8 cellular contexts compared by ENCODE assay signal in the genomic region with DNA sequence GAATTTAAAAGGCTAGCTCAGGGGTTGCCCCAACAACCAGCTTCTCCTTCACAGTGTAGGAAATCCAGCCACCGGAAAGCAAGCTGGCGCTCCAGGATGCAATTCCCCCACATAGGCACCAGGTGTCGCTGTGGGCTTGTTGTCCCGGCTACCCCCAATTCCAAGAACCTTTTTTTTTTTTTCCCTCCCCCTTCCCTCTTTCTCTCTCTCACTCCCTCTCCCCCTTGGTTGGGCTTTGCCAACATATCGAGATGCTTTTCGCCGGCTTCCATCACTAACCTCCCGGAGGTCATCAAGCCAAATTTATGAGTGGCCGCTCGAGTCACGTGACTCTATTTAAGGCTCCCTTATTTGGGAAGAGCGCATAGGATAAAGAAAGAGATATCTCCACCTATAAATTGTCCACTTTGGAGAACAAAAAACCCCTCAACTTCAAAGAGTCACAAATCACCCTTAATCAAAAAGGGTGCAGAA. TPM values are rescaled to one million over a fixed set of nuclear protein-coding genes. Genes with fewer than 3 reads are reported as not detected.
A peak's percentile ranks its signal among the peaks of the same experiment; 100 is the strongest.
DNase-seq lines count a peak whose midpoint lies in the region; ATAC-seq and TF ChIP-seq lines count a peak whose summit lies in the region.

Gene HOXC5 (plus strand): TSS at position 424 of the 474 bp plus-strand sequence. CDS start 73 bp downstream, outside the sequence.

- intact Hi-C loops in left ventricle myocardium inferior (cut with micrococcal nuclease) (no loop called here), sigmoid colon (cut with DNase I) (loop anchor here (1.0 to 5.0 kb wide), 2 partner anchors 95 to 159 kb away; no protein-coding TSS in a partner anchor)

- H3K27ac Mint-ChIP-seq in activated naive CD8-positive, alpha-beta T cell: no peak within 1 kb of the TSS

- H3K27ac ChIP-seq in left ventricle myocardium inferior (replicated peaks) (no peak within 1 kb of the TSS), sigmoid colon (peak within 1 kb of the TSS in 3 of 4 donors; percentile 33 to 65 (median 44))

- WGBS in sigmoid colon, 2 donors: 4 to 14% methylated on average over 12 of the region's 12 CpGs

- TF ChIP-seq CTCF in left ventricle myocardium inferior (IDR thresholded peaks at IDR 0.05; ENCODE audit: borderline replicate concordance) (peak; percentile 79), sigmoid colon (IDR thresholded peaks at IDR 0.05) (peak; percentile 78 to 97 (median 88))

- peaks cover 100% of the 10 kb centered on the region for H3K27me3 ChIP-seq in left ventricle myocardium inferior (ENCODE audit: low read depth)
- peaks cover 54 to 100% (median 96%) of the 10 kb centered on the region in 3 donors for H3K27me3 ChIP-seq in sigmoid colon

- H3K9me3 ChIP-seq in left ventricle myocardium inferior (replicated peaks) (peaks cover 4% of the 10 kb centered on the region), sigmoid colon (no peaks in the 10 kb centered on the region)

- H3K4me3 ChIP-seq in left ventricle myocardium inferior (peak within 1 kb of the TSS; percentile 50), sigmoid colon (peak within 1 kb of the TSS; percentile 7 to 49 (median 32))

- in situ Hi-C loops in SK-MEL-5 (cut with HindIII; ENCODE audit: low pct_unique_long_range_greater_than_20kb, low sequenced_read_pairs): no loop called here

- no peaks in the 10 kb centered on the region for H3K9me3 Mint-ChIP-seq in activated naive CD8-positive, alpha-beta T cell (ENCODE audit: low read depth)

- H3K4me3 Mint-ChIP-seq in activated naive CD8-positive, alpha-beta T cell: peak within 1 kb of the TSS; percentile 78

- ATAC-seq in HG03571 (IDR thresholded peaks at IDR 0.05; ENCODE audit: unreplicated experiment) (no peak), HG02623 (IDR thresholded peaks at IDR 0.05; ENCODE audit: unreplicated experiment) (no peak)

- TF ChIP-seq POLR2A in sigmoid colon (IDR thresholded peaks at IDR 0.05): no peak

- H3K36me3 ChIP-seq in left ventricle myocardium inferior (no peaks in the 10 kb centered on the region), sigmoid colon (no peaks in the 10 kb centered on the region)

- DNase-seq in DMS79 (lab: John Stamatoyannopoulos, UW) (peak; percentile 48), LHCN-M2 (ENCODE audit: low read depth) (peak; percentile 91), SK-MEL-5 (ENCODE audit: low read depth, low spot score) (peak; percentile 84), left ventricle myocardium inferior (peak; percentile 51), sigmoid colon (peak; percentile 87)

- H3K4me1 Mint-ChIP-seq in activated naive CD8-positive, alpha-beta T cell (ENCODE audit: low read depth): peaks cover 35% of the 10 kb centered on the region

- TF ChIP-seq EP300 in sigmoid colon (IDR thresholded peaks at IDR 0.05): no peak

- H3K36me3 Mint-ChIP-seq in activated naive CD8-positive, alpha-beta T cell: no peaks in the 10 kb centered on the region

- peaks cover 43% of the 10 kb centered on the region for H3K27me3 Mint-ChIP-seq in activated naive CD8-positive, alpha-beta T cell

- peaks cover 38% of the 10 kb centered on the region for H3K4me1 ChIP-seq in left ventricle myocardium inferior
- peaks cover 0 to 42% (median 34%) of the 10 kb centered on the region in 4 donors for H3K4me1 ChIP-seq in sigmoid colon

RNA-seq across cellular contexts. Expression of gene HOXC5, which starts in this region (rescaled TPM):
- total RNA-seq in LHCN-M2 (2014; rRNA removed) (1.8 and 2.9 TPM in 2 replicates), left ventricle myocardium inferior (not detected), sigmoid colon (1 to 10 TPM in 1 of 4 donors, not detected in 3; 1.4 TPM)
- 0.55 TPM for polyA plus RNA-seq in LHCN-M2 (2012)
- not detected in 2 replicates for total RNA-seq in SK-MEL-5 (2014; rRNA removed; shearing (Covaris generic))
- not detected in 2 replicates for polyA plus RNA-seq in SK-MEL-5 (2015; cell fraction: cytosol; rRNA removed)
- not detected in 2 replicates for polyA plus RNA-seq in SK-MEL-5 (2015; cell fraction: nucleus; rRNA removed)
- polyA plus RNA-seq in sigmoid colon: under 1 TPM in 1 of 3 donors, not detected in 2; 0.03 TPM

Comparison
In these comparisons a context has a peak if more than half of its experiments do, and no peak if none do; other contexts are left out.
1. Peak in DNase-seq in SK-MEL-5; RNA of the gene not detected or under 1 TPM.
2. Peak in DNase-seq and H3K4me3 ChIP-seq in left ventricle myocardium inferior; RNA of the gene not detected or under 1 TPM.